Comparison of ENCODE assay signal across 29 cellular contexts in genomic region chr2:220079595-220079994, GRCh38.
"Had no signal": no experiment of that assay in that cellular context is flagged by ENCODE, and none has a peak within 500 bp of the region (broad histone marks: within the 10 kb centered on the region; RNA-seq: fewer than 3 reads in every experiment).

No MANE protein-coding gene starts in this region.

- H3K4me3 Mint-ChIP-seq: naive thymus-derived CD4-positive, alpha-beta T cell; natural killer cell treated with Interleukin-12 subunit alpha and Interleukin-12 subunit beta and Interleukin-15 and Interleukin-18, amount 100 ng/mL, for 72 hours; nephron progenitor cell; neural crest cell; stimulated activated naive B cell treated with anti-CD40 and anti-IgM and Interleukin-4, amounts not matched to agents 10 μg/mL and 1 μg/mL and 100 μg/mL, for 72 hours; stimulated activated naive CD8-positive, alpha-beta T cell treated with anti-CD3 and anti-CD28 coated beads, Interleukin-15, Interleukin-2, amounts not matched to agents 100 ng/mL and 50 ng/mL, for 24 hours had no signal

- H3K9me3 Mint-ChIP-seq: natural killer cell treated with Interleukin-12 subunit alpha and Interleukin-12 subunit beta and Interleukin-15 and Interleukin-18, amount 100 ng/mL, for 72 hours; nephron progenitor cell; neural crest cell; stimulated activated naive B cell treated with anti-CD40 and anti-IgM and Interleukin-4, amounts not matched to agents 10 μg/mL and 1 μg/mL and 100 μg/mL, for 72 hours; stimulated activated naive CD8-positive, alpha-beta T cell treated with anti-CD3 and anti-CD28 coated beads, Interleukin-15, Interleukin-2, amounts not matched to agents 100 ng/mL and 50 ng/mL, for 24 hours had no signal

- DNase-seq: naive thymus-derived CD4-positive, alpha-beta T cell; nephron progenitor cell; nucleus accumbens; pancreas; posterior cingulate gyrus; psoas muscle; right cardiac atrium; spleen; stimulated activated CD4-positive, alpha-beta T cell treated with anti-CD3 and anti-CD28 coated beads, Interleukin-12 subunit alpha, Interleukin-12 subunit beta, amount 100 ng/mL, for 4 hours; stimulated activated CD4-positive, alpha-beta T cell treated with anti-CD3 and anti-CD28 coated beads, Interleukin-1b, Interleukin-23, amount 100 ng/mL, for 48 hours; stimulated activated CD4-positive, alpha-beta T cell treated with anti-CD3 and anti-CD28 coated beads, Interleukin-4, amount 100 ng/mL, for 1 hour; stimulated activated CD4-positive, alpha-beta T cell treated with anti-CD3 and anti-CD28 coated beads, Interleukin-4, amount 100 ng/mL, for 4 hours; stimulated activated CD8-positive, alpha-beta memory T cell treated with anti-CD3 and anti-CD28 coated beads, Interleukin-4, amount 100 ng/mL, for 48 hours; stimulated activated naive B cell treated with anti-CD40 and anti-IgM and Interleukin-4, amounts not matched to agents 10 μg/mL and 1 μg/mL and 100 μg/mL, for 72 hours; stimulated activated naive CD4-positive, alpha-beta T cell treated with Interleukin-2 at 50 U/mL for 16 hours; stomach; tibial artery; transverse colon; upper lobe of right lung; uterus had no signal

- H3K36me3 ChIP-seq: neutrophil, pancreas, spleen, stomach, thoracic aorta, tibial artery, transverse colon, upper lobe of right lung, uterus had no signal

- H3K4me3 ChIP-seq: pancreas, psoas muscle, skin epidermis, smooth muscle cell, spleen, stomach, thoracic aorta, tibial artery, transverse colon, upper lobe of right lung, uterus had no signal

- H3K27ac Mint-ChIP-seq: naive thymus-derived CD4-positive, alpha-beta T cell; natural killer cell treated with Interleukin-12 subunit alpha and Interleukin-12 subunit beta and Interleukin-15 and Interleukin-18, amount 100 ng/mL, for 72 hours; nephron progenitor cell; progenitor cell of endocrine pancreas; stimulated activated naive B cell treated with anti-CD40 and anti-IgM and Interleukin-4, amounts not matched to agents 10 μg/mL and 1 μg/mL and 100 μg/mL, for 72 hours; stimulated activated naive CD8-positive, alpha-beta T cell treated with anti-CD3 and anti-CD28 coated beads, Interleukin-15, Interleukin-2, amounts not matched to agents 100 ng/mL and 50 ng/mL, for 24 hours had no signal

- ATAC-seq: naive thymus-derived CD4-positive, alpha-beta T cell; natural killer cell treated with Interleukin-12 subunit alpha and Interleukin-12 subunit beta and Interleukin-15 and Interleukin-18, amount 100 ng/mL, for 72 hours; pancreas; psoas muscle; right cardiac atrium; sciatic nerve; stimulated activated naive B cell treated with anti-CD40 and anti-IgM and Interleukin-4, amounts not matched to agents 10 μg/mL and 1 μg/mL and 100 μg/mL, for 72 hours; upper lobe of right lung had no signal

- H3K27me3 ChIP-seq: neutrophil, pancreas, spleen, tibial artery, transverse colon, upper lobe of right lung, uterus had no signal

- FAIRE-seq: pancreas had no signal

- H3K4me1 ChIP-seq: pancreas, psoas muscle, stomach, transverse colon, upper lobe of right lung, uterus had no signal

- H3K36me3 Mint-ChIP-seq: naive thymus-derived CD4-positive, alpha-beta T cell; natural killer cell treated with Interleukin-12 subunit alpha and Interleukin-12 subunit beta and Interleukin-15 and Interleukin-18, amount 100 ng/mL, for 72 hours; stimulated activated naive B cell treated with anti-CD40 and anti-IgM and Interleukin-4, amounts not matched to agents 10 μg/mL and 1 μg/mL and 100 μg/mL, for 72 hours had no signal

- H3K4me1 Mint-ChIP-seq: naive thymus-derived CD4-positive, alpha-beta T cell; stimulated activated naive B cell treated with anti-CD40 and anti-IgM and Interleukin-4, amounts not matched to agents 10 μg/mL and 1 μg/mL and 100 μg/mL, for 72 hours had no signal

- H3K9me3 ChIP-seq: neutrophil, pancreas, psoas muscle, spleen, stomach, thoracic aorta, tibial artery, transverse colon, upper lobe of right lung, uterus had no signal

- H3K27me3 Mint-ChIP-seq: natural killer cell treated with Interleukin-12 subunit alpha and Interleukin-12 subunit beta and Interleukin-15 and Interleukin-18, amount 100 ng/mL, for 72 hours; progenitor cell of endocrine pancreas; stimulated activated naive B cell treated with anti-CD40 and anti-IgM and Interleukin-4, amounts not matched to agents 10 μg/mL and 1 μg/mL and 100 μg/mL, for 72 hours; stimulated activated naive CD8-positive, alpha-beta T cell treated with anti-CD3 and anti-CD28 coated beads, Interleukin-15, Interleukin-2, amounts not matched to agents 100 ng/mL and 50 ng/mL, for 24 hours had no signal

- H3K27ac ChIP-seq: neutrophil, pancreas, psoas muscle, skin epidermis, spleen, stomach, thoracic aorta, transverse colon, upper lobe of right lung had no signal

- H3K4me2 ChIP-seq: smooth muscle cell had no signal
